In the genomic region with DNA sequence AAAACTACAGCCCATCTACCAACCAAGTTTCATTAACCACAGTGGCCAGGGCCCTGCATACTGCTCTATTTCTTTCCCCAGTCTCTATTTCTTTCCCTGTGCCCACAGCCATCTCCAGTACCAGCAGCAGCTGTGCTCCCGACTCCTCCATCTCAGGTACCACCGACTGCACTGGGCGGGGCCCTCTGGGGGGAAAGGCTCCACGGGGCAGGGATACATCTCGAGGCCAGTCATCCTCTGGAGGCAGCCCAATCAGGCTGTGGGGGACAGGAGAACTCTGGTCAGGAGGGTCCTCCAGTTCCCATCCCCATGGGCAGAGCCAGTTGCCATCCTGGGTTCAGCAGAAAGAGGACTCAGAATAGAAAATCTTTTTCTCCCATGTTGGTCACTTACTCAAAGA, we compare ENCODE assay signal across 21 cellular contexts. TPM values are rescaled to one million over a fixed set of nuclear protein-coding genes. Genes with fewer than 3 reads are reported as not detected.
A peak's percentile ranks its signal among the peaks of the same experiment; 100 is the strongest.
DNase-seq lines count a peak whose midpoint lies in the region; ATAC-seq and TF ChIP-seq lines count a peak whose summit lies in the region.
"Had no signal": no experiment of that assay in that cellular context is flagged by ENCODE, and none has a peak within 500 bp of the region (broad histone marks: within the 10 kb centered on the region; RNA-seq: fewer than 3 reads in every experiment).

No MANE protein-coding gene starts in this region.

- CTCF ChIA-PET in T-cell (lab: Charles Lee) = no interaction called here

- peaks cover 0 to 32% (median 30%) of the 10 kb centered on the region in 4 donors for H3K4me1 ChIP-seq in sigmoid colon

- H3K36me3 ChIP-seq in sigmoid colon = peaks cover 0 to 48% (median 20%) of the 10 kb centered on the region in 4 donors

- no peak for TF ChIP-seq CTCF in endothelial cell (IDR thresholded peaks at IDR 0.05; ENCODE audit: unreplicated experiment)
- TF ChIP-seq CTCF in sigmoid colon (IDR thresholded peaks at IDR 0.05) = no peak

- WGBS in sigmoid colon, 2 donors = 93 to 96% methylated on average over 5 of the region's 5 CpGs

- no peak for DNase-seq in activated naive CD8-positive, alpha-beta T cell treated with anti-CD3 and anti-CD28 coated beads, Interleukin-2, amount 50 U/mL, for 24 hours
- DNase-seq in T-cell (no peak), endothelial cell (ENCODE audit: low spot score) (no peak), sigmoid colon (peak; percentile 53), HuH-7 (ENCODE audit: low spot score) (no peak), inferior parietal cortex (ENCODE audit: extremely low spot score) (no peak)
- DNase-seq: AML-193; CD4-positive, alpha-beta T cell; GOT3; NCI-H1048; NCI-H1417; NCI-H1694 treated with DMSO at 0.1 percent for 48 hours; NCI-H2081; NCI-H2171 treated with DMSO at 0.1 percent for 48 hours; NCI-H524; NCI-H748 treated with DMSO at 0.1 percent for 48 hours; SK-N-SH had no signal

- no peaks in the 10 kb centered on the region for H3K27me3 Mint-ChIP-seq in activated naive CD8-positive, alpha-beta T cell
- peaks cover 3% of the 10 kb centered on the region for H3K27me3 Mint-ChIP-seq in activated naive CD8-positive, alpha-beta T cell treated with anti-CD3 and anti-CD28 coated beads, Interleukin-2, amount 50 U/mL, for 24 hours
- H3K27me3 Mint-ChIP-seq in T-cell (no peaks in the 10 kb centered on the region), endothelial cell (ENCODE audit: unreplicated experiment) (peaks cover 20% of the 10 kb centered on the region)
- H3K27me3 Mint-ChIP-seq: CD4-positive, alpha-beta T cell had no signal

- no peaks in the 10 kb centered on the region for H3K9me3 Mint-ChIP-seq in activated naive CD8-positive, alpha-beta T cell (ENCODE audit: low read depth)
- H3K9me3 Mint-ChIP-seq in activated naive CD8-positive, alpha-beta T cell treated with anti-CD3 and anti-CD28 coated beads, Interleukin-2, amount 50 U/mL, for 24 hours = no peaks in the 10 kb centered on the region
- H3K9me3 Mint-ChIP-seq in T-cell = no peaks in the 10 kb centered on the region
- H3K9me3 Mint-ChIP-seq in endothelial cell (ENCODE audit: unreplicated experiment) = no peaks in the 10 kb centered on the region
- H3K9me3 Mint-ChIP-seq: CD4-positive, alpha-beta T cell had no signal

- H3K4me3 Mint-ChIP-seq in activated naive CD8-positive, alpha-beta T cell = peak overlapping the region; percentile 30
- H3K4me3 Mint-ChIP-seq in activated naive CD8-positive, alpha-beta T cell treated with anti-CD3 and anti-CD28 coated beads, Interleukin-2, amount 50 U/mL, for 24 hours = no peak overlapping the region
- H3K4me3 Mint-ChIP-seq in T-cell = no peak overlapping the region
- H3K4me3 Mint-ChIP-seq in endothelial cell (ENCODE audit: unreplicated experiment) = peak overlapping the region; percentile 73
- H3K4me3 Mint-ChIP-seq: CD4-positive, alpha-beta T cell had no signal

- no peak overlapping the region for H3K4me3 ChIP-seq in sigmoid colon
- H3K4me3 ChIP-seq: BLaER1 treated with 17β-estradiol and CSF1 and Interleukin-3, amounts not matched to agents 10 nM and 100 nM; HAP-1 had no signal

- no peak overlapping the region for H3K27ac ChIP-seq in sigmoid colon
- H3K27ac ChIP-seq: BLaER1 treated with 17β-estradiol and CSF1 and Interleukin-3, amounts not matched to agents 10 nM and 100 nM had no signal

- no peaks in the 10 kb centered on the region for H3K27me3 ChIP-seq in sigmoid colon

- POLR2A ChIA-PET in T-cell (lab: Charles Lee) = interaction anchor here in 1 of 2 donors (0.7 kb wide), 1 partner anchor 94 kb away, joined by 4 read pairs; no protein-coding TSS in a partner anchor

- H3K27ac Mint-ChIP-seq in activated naive CD8-positive, alpha-beta T cell = no peak overlapping the region
- no peak overlapping the region for H3K27ac Mint-ChIP-seq in activated naive CD8-positive, alpha-beta T cell treated with anti-CD3 and anti-CD28 coated beads, Interleukin-2, amount 50 U/mL, for 24 hours
- H3K27ac Mint-ChIP-seq in T-cell = peak overlapping the region; percentile 19 to 44
- H3K27ac Mint-ChIP-seq in endothelial cell (ENCODE audit: unreplicated experiment) = no peak overlapping the region
- H3K27ac Mint-ChIP-seq: CD4-positive, alpha-beta T cell had no signal

- H3K9me3 ChIP-seq in sigmoid colon = no peaks in the 10 kb centered on the region
- H3K9me3 ChIP-seq: BLaER1 treated with 17β-estradiol and CSF1 and Interleukin-3, amounts not matched to agents 10 nM and 100 nM; HAP-1; SK-N-SH had no signal

- peaks cover 13% of the 10 kb centered on the region for H3K36me3 Mint-ChIP-seq in activated naive CD8-positive, alpha-beta T cell
- H3K36me3 Mint-ChIP-seq in activated naive CD8-positive, alpha-beta T cell treated with anti-CD3 and anti-CD28 coated beads, Interleukin-2, amount 50 U/mL, for 24 hours (ENCODE audit: low read depth) = peaks cover 54% of the 10 kb centered on the region
- H3K36me3 Mint-ChIP-seq in T-cell (peaks cover 23% of the 10 kb centered on the region), endothelial cell (ENCODE audit: low read depth, unreplicated experiment) (peaks cover 46% of the 10 kb centered on the region)

- ATAC-seq in activated naive CD8-positive, alpha-beta T cell treated with anti-CD3 and anti-CD28 coated beads, Interleukin-2, amount 50 U/mL, for 24 hours = no peak
- ATAC-seq in T-cell (replicated peaks in 1 of 4) = no peak
- no peak for ATAC-seq in HG03135 (IDR thresholded peaks at IDR 0.05; ENCODE audit: unreplicated experiment)

- intact Hi-C loops in sigmoid colon (cut with DNase I) = no loop called here

- no peak for TF ChIP-seq POLR2A in sigmoid colon (IDR thresholded peaks at IDR 0.05)

- TF ChIP-seq EP300 in sigmoid colon (IDR thresholded peaks at IDR 0.05) = no peak

- H3K4me1 Mint-ChIP-seq in activated naive CD8-positive, alpha-beta T cell (ENCODE audit: low read depth) = peaks cover 60% of the 10 kb centered on the region
- peaks cover 71% of the 10 kb centered on the region for H3K4me1 Mint-ChIP-seq in activated naive CD8-positive, alpha-beta T cell treated with anti-CD3 and anti-CD28 coated beads, Interleukin-2, amount 50 U/mL, for 24 hours
- H3K4me1 Mint-ChIP-seq in T-cell (peaks cover 59 to 64% (median 60%) of the 10 kb centered on the region in 3 donors), endothelial cell (ENCODE audit: unreplicated experiment) (peaks cover 58% of the 10 kb centered on the region)

RNA-seq across cellular contexts. Expression of a gene that starts 3.0 kb away (rescaled TPM):
- total RNA-seq in T-cell (10 to 100 TPM; 24.1 to 53.9 (median 46.2) TPM), endothelial cell (ENCODE audit: unreplicated experiment) (120 TPM), sigmoid colon (100 to 1,000 TPM in 1 of 4 donors, 10 to 100 TPM in 3; 54.6 to 108 (median 82.5) TPM)
- 10 to 100 TPM; 34.9 to 89.1 (median 43.2) TPM for polyA plus RNA-seq in sigmoid colon

RNA-seq across cellular contexts. Expression of a gene that starts 4.2 kb away (rescaled TPM):
- 10 to 100 TPM; 12.8 to 25.6 (median 15.5) TPM for total RNA-seq in T-cell
- 21.8 TPM for total RNA-seq in endothelial cell (ENCODE audit: unreplicated experiment)
- total RNA-seq in sigmoid colon = 10 to 100 TPM; 43.2 to 85.8 (median 69.3) TPM
- polyA plus RNA-seq in sigmoid colon = 10 to 100 TPM; 12.0 to 33.8 (median 15.7) TPM

RNA-seq across cellular contexts. Expression of a gene that starts 5.8 kb away (rescaled TPM):
- total RNA-seq in T-cell (10 to 100 TPM; 45.4 to 72.9 (median 71.7) TPM), endothelial cell (ENCODE audit: unreplicated experiment) (2.3 TPM), sigmoid colon (10 to 100 TPM in 2 of 4 donors, 1 to 10 TPM in 2; 6.1 to 12.5 (median 9.4) TPM)
- 10 to 100 TPM in 1 of 3 donors, 1 to 10 TPM in 2; 5.5 to 14.9 (median 7.8) TPM for polyA plus RNA-seq in sigmoid colon

RNA-seq across cellular contexts. Expression of a gene that starts 10.5 kb away (rescaled TPM):
- total RNA-seq in T-cell (10 to 100 TPM; 43.2 to 74.6 (median 66.4) TPM), endothelial cell (ENCODE audit: unreplicated experiment) (27.0 TPM), sigmoid colon (1 to 10 TPM in 3 of 4 donors, under 1 TPM in 1; 0.82 to 3.0 (median 1.8) TPM)
- 1 to 10 TPM in 1 of 3 donors, under 1 TPM in 2; under 0.01 to 6.4 (median 0.46) TPM for polyA plus RNA-seq in sigmoid colon

RNA-seq across cellular contexts. Expression of a gene that starts 17.8 kb away (rescaled TPM):
- 1 to 10 TPM in 3 of 5 donors, under 1 TPM in 2; 0.76 to 2.1 (median 1.2) TPM for total RNA-seq in T-cell
- total RNA-seq in endothelial cell (ENCODE audit: unreplicated experiment) = 1.4 TPM
- total RNA-seq in sigmoid colon = under 1 TPM in 1 of 4 donors, not detected in 3; 0.28 TPM
- polyA plus RNA-seq in sigmoid colon = 1 to 10 TPM in 2 of 3 donors, not detected in 1; 1.2 to 2.0 TPM

Comparison
In these comparisons a context has a peak if more than half of its experiments do, and no peak if none do; other contexts are left out.
1. H3K4me3 Mint-ChIP-seq: peak in activated naive CD8-positive, alpha-beta T cell (single experiment) and endothelial cell (single experiment); none in activated naive CD8-positive, alpha-beta T cell treated with anti-CD3 and anti-CD28 coated beads, Interleukin-2, amount 50 U/mL, for 24 hours (single experiment) and T-cell (0 of 3).
2. H3K27ac Mint-ChIP-seq: peak in T-cell (2 of 2); none in activated naive CD8-positive, alpha-beta T cell (single experiment), activated naive CD8-positive, alpha-beta T cell treated with anti-CD3 and anti-CD28 coated beads, Interleukin-2, amount 50 U/mL, for 24 hours (single experiment) and endothelial cell (single experiment).